Comparison of ENCODE assay signal across 13 cellular contexts in the genomic region with DNA sequence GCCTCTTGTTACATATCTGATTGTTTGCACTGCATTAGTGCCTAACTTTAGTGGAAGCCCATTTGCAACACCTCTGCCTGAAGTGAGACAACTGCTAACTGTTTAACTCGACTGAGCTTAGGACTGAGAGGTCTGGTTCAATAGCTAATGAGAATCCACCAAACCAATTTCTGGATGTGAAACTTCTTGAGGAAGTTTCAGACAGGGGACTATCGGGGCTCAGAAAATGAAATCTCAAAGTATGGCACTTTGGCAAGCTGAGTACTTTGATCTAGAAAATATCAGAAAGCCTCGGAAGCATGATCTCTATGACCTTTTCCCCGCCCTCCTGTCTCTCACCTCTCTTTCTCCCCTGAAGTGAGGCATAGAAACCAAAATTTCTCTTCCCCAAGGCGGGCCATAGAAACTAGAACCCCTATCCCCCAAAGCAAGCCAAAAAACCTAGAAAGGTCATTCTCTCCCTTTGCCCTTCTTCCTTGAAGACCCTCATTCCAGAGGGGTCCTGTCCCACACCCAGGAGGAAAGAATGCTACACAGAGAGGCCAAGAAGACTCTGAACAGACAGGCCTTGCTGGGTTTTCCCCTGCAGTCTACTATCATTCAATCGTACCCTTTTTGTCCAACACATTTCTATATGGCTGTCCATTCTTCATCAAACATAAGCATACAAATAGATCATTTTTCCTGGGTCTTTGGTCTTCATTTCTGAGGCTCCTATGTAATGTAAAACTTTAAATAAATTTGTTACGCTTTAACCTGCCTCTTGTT.
A peak's percentile ranks its signal among the peaks of the same experiment; 100 is the strongest.
DNase-seq lines count a peak whose midpoint lies in the region; ATAC-seq and TF ChIP-seq lines count a peak whose summit lies in the region.
"Had no signal": no experiment of that assay in that cellular context is flagged by ENCODE, and none has a peak within 500 bp of the region (broad histone marks: within the 10 kb centered on the region; RNA-seq: fewer than 3 reads in every experiment).

No MANE protein-coding gene starts in this region.

- H3K9me3 Mint-ChIP-seq in central memory CD8-positive, alpha-beta T cell: no peaks in the 10 kb centered on the region

- no peak overlapping the region for H3K4me3 Mint-ChIP-seq in central memory CD8-positive, alpha-beta T cell

- H3K27ac Mint-ChIP-seq in central memory CD8-positive, alpha-beta T cell (ENCODE audit: low read depth): peak overlapping the region; percentile 13

- no peaks in the 10 kb centered on the region for H3K4me1 ChIP-seq in prostate gland (replicated peaks)
- H3K4me1 ChIP-seq: heart right ventricle had no signal

- peak; percentile 92 for ATAC-seq in GM18867 (IDR thresholded peaks at IDR 0.05; ENCODE audit: unreplicated experiment)
- peak; percentile 88 for ATAC-seq in GM21526 (IDR thresholded peaks at IDR 0.05; ENCODE audit: low FRiP score, unreplicated experiment)
- ATAC-seq in HG03175 (IDR thresholded peaks at IDR 0.05; ENCODE audit: unreplicated experiment): peak; percentile 81
- ATAC-seq in central memory CD8-positive, alpha-beta T cell (replicated peaks; ENCODE audit: extremely low read depth, poor library complexity, severe bottlenecking): no peak
- ATAC-seq: heart right ventricle, PC-3 had no signal

- H3K4me3 ChIP-seq in prostate gland: no peak overlapping the region
- H3K4me3 ChIP-seq: heart right ventricle had no signal

- intact Hi-C loops in prostate gland (cut with DNase I): no loop called here

- H3K4me1 Mint-ChIP-seq in central memory CD8-positive, alpha-beta T cell: peaks cover 5% of the 10 kb centered on the region

- H3K9me3 ChIP-seq in prostate gland: no peaks in the 10 kb centered on the region
- H3K9me3 ChIP-seq: heart right ventricle had no signal

- WGBS in prostate gland: 72% methylated on average over 7 of the region's 7 CpGs

- no peak for TF ChIP-seq CTCF in prostate gland (IDR thresholded peaks at IDR 0.05)

- H3K36me3 Mint-ChIP-seq in central memory CD8-positive, alpha-beta T cell (ENCODE audit: insufficient read depth): no peaks in the 10 kb centered on the region

- H3K27me3 Mint-ChIP-seq in central memory CD8-positive, alpha-beta T cell: no peaks in the 10 kb centered on the region

- no peaks in the 10 kb centered on the region for H3K27me3 ChIP-seq in prostate gland (replicated peaks; ENCODE audit: insufficient read depth)
- H3K27me3 ChIP-seq: heart right ventricle had no signal

- DNase-seq in central memory CD8-positive, alpha-beta T cell (ENCODE audit: low spot score in 2 of 2): no peak
- DNase-seq in NCI-H128 (lab: John Stamatoyannopoulos, UW; ENCODE audit: unreplicated experiment) (no peak), NCI-H510A (lab: John Stamatoyannopoulos, UW) (no peak), NCI-H446 treated with DMSO at 0.1 percent for 48 hours (lab: John Stamatoyannopoulos, UW) (no peak), prostate gland (ENCODE audit: low spot score) (no peak)
- DNase-seq: activated naive CD4-positive, alpha-beta T cell; Calu3; heart right ventricle; NCI-H1436 treated with DMSO at 0.1 percent for 48 hours; PC-3 had no signal

- no peak overlapping the region for H3K27ac ChIP-seq in prostate gland
- H3K27ac ChIP-seq: heart right ventricle had no signal

- TF ChIP-seq POLR2A in prostate gland (IDR thresholded peaks at IDR 0.05): no peak

- H3K36me3 ChIP-seq in prostate gland: no peaks in the 10 kb centered on the region
- H3K36me3 ChIP-seq: heart right ventricle had no signal
